Comparison of ENCODE assay signal across 19 cellular contexts in genomic region chr12:79895041-79895440, GRCh38. TPM values are rescaled to one million over a fixed set of nuclear protein-coding genes. Genes with fewer than 3 reads are reported as not detected.
A peak's percentile ranks its signal among the peaks of the same experiment; 100 is the strongest.
DNase-seq lines count a peak whose midpoint lies in the region; ATAC-seq and TF ChIP-seq lines count a peak whose summit lies in the region.
"Had no signal": no experiment of that assay in that cellular context is flagged by ENCODE, and none has a peak within 500 bp of the region (broad histone marks: within the 10 kb centered on the region; RNA-seq: fewer than 3 reads in every experiment).

No MANE protein-coding gene starts in this region.

- intact Hi-C loops in esophagus muscularis mucosa (cut with DNase I), result no loop called here

- no peaks in the 10 kb centered on the region for H3K36me3 ChIP-seq in esophagus muscularis mucosa
- H3K36me3 ChIP-seq: HAP-1 had no signal

- TF ChIP-seq POLR2A in esophagus muscularis mucosa (IDR thresholded peaks at IDR 0.05; ENCODE audit: low read depth), result no peak

- H3K4me3 Mint-ChIP-seq in HFFc6 (no peak overlapping the region), osteocyte (ENCODE audit: unreplicated experiment) (no peak overlapping the region)
- H3K4me3 Mint-ChIP-seq: B cell had no signal

- TF ChIP-seq EP300 in esophagus muscularis mucosa (IDR thresholded peaks at IDR 0.05), result no peak

- H3K4me1 Mint-ChIP-seq in HFFc6 (ENCODE audit: low read depth), result peaks cover 92% of the 10 kb centered on the region
- H3K4me1 Mint-ChIP-seq in osteocyte (ENCODE audit: unreplicated experiment), result peaks cover 65% of the 10 kb centered on the region

- no peaks in the 10 kb centered on the region for H3K27me3 Mint-ChIP-seq in HFFc6 (ENCODE audit: insufficient read depth)
- H3K27me3 Mint-ChIP-seq in osteocyte (ENCODE audit: unreplicated experiment), result no peaks in the 10 kb centered on the region
- H3K27me3 Mint-ChIP-seq: B cell had no signal

- peak overlapping the region; percentile 36 for H3K27ac Mint-ChIP-seq in HFFc6
- peak overlapping the region; percentile 72 for H3K27ac Mint-ChIP-seq in osteocyte (ENCODE audit: unreplicated experiment)
- H3K27ac Mint-ChIP-seq: B cell had no signal

- H3K36me3 Mint-ChIP-seq in HFFc6 (ENCODE audit: low read depth), result peaks cover 21% of the 10 kb centered on the region; the same call in 1 of the 2 replicates
- H3K36me3 Mint-ChIP-seq in osteocyte (ENCODE audit: unreplicated experiment), result peaks cover 5% of the 10 kb centered on the region

- peaks cover 23 to 94% (median 89%) of the 10 kb centered on the region in 4 donors for H3K4me1 ChIP-seq in esophagus muscularis mucosa
- H3K4me1 ChIP-seq: HAP-1 had no signal

- no peaks in the 10 kb centered on the region for H3K27me3 ChIP-seq in esophagus muscularis mucosa
- H3K27me3 ChIP-seq: MG63 had no signal

- no peak overlapping the region for H3K4me3 ChIP-seq in esophagus muscularis mucosa
- H3K4me3 ChIP-seq: HAP-1, MG63 had no signal

- ATAC-seq in GM18870 (IDR thresholded peaks at IDR 0.05; ENCODE audit: unreplicated experiment), result no peak

- DNase-seq in HFFc6, result no peak
- no peak for DNase-seq in esophagus muscularis mucosa (ENCODE audit: extremely low spot score)
- DNase-seq in osteocyte (ENCODE audit: extremely low spot score, unreplicated experiment), result no peak
- DNase-seq in NCI-H510A treated with DMSO at 0.1 percent for 48 hours (lab: John Stamatoyannopoulos, UW), result no peak
- no peak for DNase-seq in SHP77 (lab: John Stamatoyannopoulos, UW)
- no peak for DNase-seq in hepatic stellate cell (ENCODE audit: low spot score)
- DNase-seq: DMS79 treated with DMSO at 0.1 percent for 48 hours, Kasumi-1, MG63, NCI-H1092, NCI-H1436 treated with DMSO at 0.1 percent for 48 hours, NCI-H2029, NCI-H446 treated with DMSO at 0.1 percent for 48 hours, NCI-H82, Right ventricle myocardium superior, SK-N-SH had no signal

- H3K9me3 ChIP-seq in esophagus muscularis mucosa, result no peaks in the 10 kb centered on the region
- H3K9me3 ChIP-seq: HAP-1, SK-N-SH had no signal

- TF ChIP-seq CTCF in HFFc6 (IDR thresholded peaks at IDR 0.05), result no peak
- TF ChIP-seq CTCF in esophagus muscularis mucosa (IDR thresholded peaks at IDR 0.05), result no peak
- no peak for TF ChIP-seq CTCF in osteocyte (IDR thresholded peaks at IDR 0.05)

- H3K27ac ChIP-seq in esophagus muscularis mucosa (replicated peaks in 1 of 4), result peak overlapping the region; percentile 50 to 72 (median 58)

- H3K9me3 Mint-ChIP-seq in HFFc6 (no peaks in the 10 kb centered on the region), osteocyte (ENCODE audit: unreplicated experiment) (no peaks in the 10 kb centered on the region)

- WGBS in esophagus muscularis mucosa, result 20% methylated on average over 1 of the region's 1 CpG

RNA-seq across cellular contexts. Expression of gene PPP1R12A, which starts 39.9 kb away (rescaled TPM):
- 100 to 1,000 TPM; 104 to 122 (median 113) TPM for total RNA-seq in HFFc6 (2021; fragmentation: NEBNext Ultra II Directional; extraction: Animal tissue kit (Norgen Biotek cat#: 25700))
- total RNA-seq in esophagus muscularis mucosa, result 100 to 1,000 TPM; 441 to 691 (median 542) TPM
- total RNA-seq in osteocyte, result 116 and 124 TPM in 2 replicates
